ENCODE assay signal across 21 cellular contexts in genomic region chr6:170227996-170228550, GRCh38.
DNase-seq lines count a peak whose midpoint lies in the region; ATAC-seq and TF ChIP-seq lines count a peak whose summit lies in the region.
"Had no signal": no experiment of that assay in that cellular context is flagged by ENCODE, and none has a peak within 500 bp of the region (broad histone marks: within the 10 kb centered on the region; RNA-seq: fewer than 3 reads in every experiment).

No MANE protein-coding gene starts in this region.

- H3K4me1 ChIP-seq in mammary epithelial cell (ENCODE audit: insufficient read depth, low read length) = peaks cover 63% of the 10 kb centered on the region
- peaks cover 70% of the 10 kb centered on the region for H3K4me1 ChIP-seq in body of pancreas
- H3K4me1 ChIP-seq in neuronal stem cell (ENCODE audit: control insufficient read depth in 2 of 2, insufficient read depth in 1 of 2, low read depth in 1 of 2, low read length in 2 of 2) = peaks cover 36 to 41% of the 10 kb centered on the region in 2 donors
- H3K4me1 ChIP-seq in suprapubic skin = peaks cover 33% of the 10 kb centered on the region

- H3K27me3 ChIP-seq in mammary epithelial cell (ENCODE audit: insufficient read depth, low read length) (no peaks in the 10 kb centered on the region), body of pancreas (no peaks in the 10 kb centered on the region), neuronal stem cell (ENCODE audit: control insufficient read depth in 3 of 3, insufficient read depth in 3 of 3, low read depth in 1 of 3, low read length in 3 of 3) (peaks cover 0 to 8% (median 0%) of the 10 kb centered on the region in 3 experiments), suprapubic skin (peaks cover 25% of the 10 kb centered on the region)

- no peaks in the 10 kb centered on the region for H3K9me3 ChIP-seq in mammary epithelial cell (replicated peaks; ENCODE audit: insufficient read depth, low read length)
- no peaks in the 10 kb centered on the region for H3K9me3 ChIP-seq in body of pancreas
- no peaks in the 10 kb centered on the region for H3K9me3 ChIP-seq in neuronal stem cell (replicated peaks in 1 of 2; ENCODE audit: control insufficient read depth in 2 of 2, insufficient read depth in 1 of 2, low read depth in 1 of 2, low read length in 2 of 2)
- H3K9me3 ChIP-seq in suprapubic skin = no peaks in the 10 kb centered on the region

- peak overlapping the region; percentile 64 for H2BK120ac ChIP-seq in neuronal stem cell (ENCODE audit: low read depth, low read length)

- H2BK15ac ChIP-seq in neuronal stem cell (ENCODE audit: low read length) = peak overlapping the region; percentile 60

- H2AFZ ChIP-seq in mammary epithelial cell (ENCODE audit: low read depth, low read length) (peak overlapping the region; percentile 47), neuronal stem cell (ENCODE audit: low read length) (no peak overlapping the region)

- peak overlapping the region; percentile 25 for H3K14ac ChIP-seq in neuronal stem cell (ENCODE audit: low read length)

- TF ChIP-seq EP300 in suprapubic skin (IDR thresholded peaks at IDR 0.05) = no peak

- 91% methylated on average over 9 of the region's 17 CpGs for WGBS in mammary epithelial cell (ENCODE audit: low coverage, missing lambda C conversion rate)
- WGBS in body of pancreas, 2 donors = 41 to 48% methylated on average over 16 to 17 of the region's 17 CpGs
- no CpG with 5 or more reads among the region's 17 CpGs for WGBS in neuronal stem cell (ENCODE audit: extremely low coverage in 2 of 2, insufficient read length in 2 of 2, insufficient replicate concordance in 1 of 2), 2 donors
- 81% methylated on average over 17 of the region's 17 CpGs for WGBS in suprapubic skin

- H3K4me1 Mint-ChIP-seq in MCF 10A (ENCODE audit: insufficient read depth, unreplicated experiment) = peaks cover 47% of the 10 kb centered on the region
- H3K4me1 Mint-ChIP-seq in stimulated activated effector memory CD8-positive, alpha-beta T cell treated with anti-CD3 and anti-CD28 coated beads, Interleukin-12 subunit alpha, Interleukin-12 subunit beta, amount 100 ng/mL, for 72 hours = peaks cover 4% of the 10 kb centered on the region

- H4K91ac ChIP-seq in neuronal stem cell (ENCODE audit: low read depth, low read length, poor library complexity) = no peak overlapping the region

- H3K36me3 Mint-ChIP-seq in MCF 10A (ENCODE audit: insufficient read depth, unreplicated experiment) = no peaks in the 10 kb centered on the region
- no peaks in the 10 kb centered on the region for H3K36me3 Mint-ChIP-seq in stimulated activated effector memory CD8-positive, alpha-beta T cell treated with anti-CD3 and anti-CD28 coated beads, Interleukin-12 subunit alpha, Interleukin-12 subunit beta, amount 100 ng/mL, for 72 hours
- H3K36me3 Mint-ChIP-seq: CD8-positive, alpha-beta memory T cell; IgD-negative memory B cell had no signal

- peak overlapping the region; percentile 16 for H3K23ac ChIP-seq in neuronal stem cell (ENCODE audit: low read depth, low read length, poor library complexity)

- H3K36me3 ChIP-seq in mammary epithelial cell (ENCODE audit: insufficient read depth, low read length) = no peaks in the 10 kb centered on the region
- H3K36me3 ChIP-seq in body of pancreas (replicated peaks in 1 of 2; ENCODE audit: insufficient read depth in 1 of 2, low read depth in 2 of 2) = no peaks in the 10 kb centered on the region
- peaks cover 0 to 2% of the 10 kb centered on the region in 2 donors for H3K36me3 ChIP-seq in neuronal stem cell (replicated peaks in 1 of 2; ENCODE audit: control insufficient read depth in 2 of 2, insufficient read depth in 2 of 2, low read length in 2 of 2)
- H3K36me3 ChIP-seq in suprapubic skin = no peaks in the 10 kb centered on the region

- peak; percentile 34 for ATAC-seq in body of pancreas
- no peak for ATAC-seq in stimulated activated effector memory CD8-positive, alpha-beta T cell treated with anti-CD3 and anti-CD28 coated beads, Interleukin-12 subunit alpha, Interleukin-12 subunit beta, amount 100 ng/mL, for 72 hours
- ATAC-seq: HCT116 had no signal

- dilution Hi-C loops in mammary epithelial cell (cut with HindIII; ENCODE audit: low sequenced_read_pairs) = no loop called here

- no peaks in the 10 kb centered on the region for H3K27me3 Mint-ChIP-seq in MCF 10A (ENCODE audit: insufficient read depth, unreplicated experiment)

- intact Hi-C loops in mammary epithelial cell (cut with micrococcal nuclease) = loop anchor here (5.0 to 10.0 kb wide), 6 partner anchors 64 to 523 kb away; partner anchors contain the start of genes C6orf120, DLL1 and WDR27
- intact Hi-C loops in MCF 10A (cut with micrococcal nuclease) = no loop called here
- intact Hi-C loops in body of pancreas (cut with DNase I) = no loop called here

- peak overlapping the region; percentile 87 for H2BK12ac ChIP-seq in neuronal stem cell (ENCODE audit: low read length)

- H3K4me3 ChIP-seq in mammary epithelial cell (replicated peaks in 1 of 3; ENCODE audit: insufficient read depth in 1 of 3, low read depth in 2 of 3, low read length in 3 of 3) = no peak overlapping the region
- H3K4me3 ChIP-seq in body of pancreas = no peak overlapping the region
- H3K4me3 ChIP-seq in neuronal stem cell (ENCODE audit: low read length in 2 of 2) = no peak overlapping the region
- no peak overlapping the region for H3K4me3 ChIP-seq in suprapubic skin
- H3K4me3 ChIP-seq: SK-N-MC had no signal

- peak overlapping the region; percentile 5 for H4K8ac ChIP-seq in neuronal stem cell (ENCODE audit: low read depth, low read length)

- TF ChIP-seq POLR2A in body of pancreas (IDR thresholded peaks at IDR 0.05) (no peak), suprapubic skin (IDR thresholded peaks at IDR 0.05) (no peak)

- no peaks in the 10 kb centered on the region for H3K79me2 ChIP-seq in mammary epithelial cell (ENCODE audit: insufficient read depth, low read length)

- peak overlapping the region; percentile 84 for H3K18ac ChIP-seq in neuronal stem cell (ENCODE audit: low read length)

- CTCF ChIA-PET in mammary epithelial cell (lab: Charles Lee; ENCODE audit: low non-redundant PET) = no interaction called here
- CTCF ChIA-PET in MCF 10A (lab: Yijun Ruan, JAX) = interaction anchor here (0.7 to 0.8 kb wide), 2 partner anchors 66 to 105 kb away, joined by 3 read pairs; no protein-coding TSS in a partner anchor

- H3K9me3 Mint-ChIP-seq in MCF 10A (ENCODE audit: unreplicated experiment) = no peaks in the 10 kb centered on the region
- H3K9me3 Mint-ChIP-seq in stimulated activated effector memory CD8-positive, alpha-beta T cell treated with anti-CD3 and anti-CD28 coated beads, Interleukin-12 subunit alpha, Interleukin-12 subunit beta, amount 100 ng/mL, for 72 hours = no peaks in the 10 kb centered on the region
- H3K9me3 Mint-ChIP-seq: CD8-positive, alpha-beta memory T cell had no signal

- BruUV-seq in mammary epithelial cell (replicated peaks; lab: Mats Ljungman, UMichigan) = no TSS peak
- no TSS peak for BruUV-seq in MCF 10A (replicated peaks; lab: Mats Ljungman, UMichigan)

- H3K4me3 Mint-ChIP-seq in MCF 10A (ENCODE audit: unreplicated experiment) = no peak overlapping the region
- no peak overlapping the region for H3K4me3 Mint-ChIP-seq in stimulated activated effector memory CD8-positive, alpha-beta T cell treated with anti-CD3 and anti-CD28 coated beads, Interleukin-12 subunit alpha, Interleukin-12 subunit beta, amount 100 ng/mL, for 72 hours
- H3K4me3 Mint-ChIP-seq: CD8-positive, alpha-beta memory T cell; IgD-negative memory B cell had no signal

- DNase-seq in mammary epithelial cell = no peak
- no peak for DNase-seq in MCF 10A (ENCODE audit: unreplicated experiment)
- peak; percentile 65 to 90 (median 76) for DNase-seq in body of pancreas
- no peak for DNase-seq in neuronal stem cell (ENCODE audit: low spot score)
- DNase-seq in suprapubic skin (ENCODE audit: low spot score in 2 of 2) = peak; percentile 40 to 48
- DNase-seq in SKM-1 (lab: John Stamatoyannopoulos, UW; ENCODE audit: unreplicated experiment) = no peak
- DNase-seq in NCI-H446 (lab: John Stamatoyannopoulos, UW) = no peak
- no peak for DNase-seq in stimulated activated effector memory CD8-positive, alpha-beta T cell treated with anti-CD3 and anti-CD28 coated beads, Interleukin-12 subunit alpha, Interleukin-12 subunit beta, amount 100 ng/mL, for 72 hours (ENCODE audit: low spot score in 2 of 2)
- DNase-seq: AML-193, DMS153, GOT3, NCI-H1417, NCI-H187, NCI-H446 treated with DMSO at 0.1 percent for 48 hours, NCI-H526 treated with DMSO at 0.1 percent for 48 hours, SHP77 treated with DMSO at 0.1 percent for 48 hours had no signal

- peak overlapping the region; percentile 22 for H3K4me2 ChIP-seq in mammary epithelial cell (ENCODE audit: insufficient read depth, low read depth, low read length)
- no peak overlapping the region for H3K4me2 ChIP-seq in neuronal stem cell (ENCODE audit: insufficient read depth, low read length, poor library complexity, severe bottlenecking)

- TF ChIP-seq CTCF in mammary epithelial cell (conservative IDR thresholded peaks at IDR 0.05 in 1 of 2, IDR thresholded peaks at IDR 0.05 in 1 of 2; ENCODE audit: extremely low read depth in 1 of 2, insufficient read depth in 1 of 2, low read depth in 1 of 2, low read length in 2 of 2) (no peak), MCF 10A (IDR thresholded peaks at IDR 0.05; ENCODE audit: unreplicated experiment) (no peak), body of pancreas (IDR thresholded peaks at IDR 0.05) (no peak), suprapubic skin (IDR thresholded peaks at IDR 0.05) (no peak)

- in situ Hi-C loops in mammary epithelial cell (cut with MboI; ENCODE audit: low sequenced_read_pairs in 2 of 2) = no loop called here

- H3K9ac ChIP-seq in mammary epithelial cell (ENCODE audit: insufficient read depth, low read length) (no peak overlapping the region), neuronal stem cell (ENCODE audit: low read depth, low read length, poor library complexity) (no peak overlapping the region)

- H2BK5ac ChIP-seq in neuronal stem cell (ENCODE audit: low read length) = peak overlapping the region; percentile 8

- H2AK5ac ChIP-seq in neuronal stem cell (ENCODE audit: low read depth, low read length) = peak overlapping the region; percentile 38

- no peaks in the 10 kb centered on the region for H4K20me1 ChIP-seq in mammary epithelial cell (ENCODE audit: insufficient read depth, low read length)

- H3K79me1 ChIP-seq in neuronal stem cell (ENCODE audit: low read depth, low read length) = no peaks in the 10 kb centered on the region

- H3K27ac ChIP-seq in mammary epithelial cell (ENCODE audit: insufficient read depth, low read depth, low read length) (no peak overlapping the region), body of pancreas (peak overlapping the region; percentile 28 to 92 (median 80)), neuronal stem cell (replicated peaks; ENCODE audit: low read length) (no peak overlapping the region), suprapubic skin (no peak overlapping the region)
- H3K27ac ChIP-seq: 22Rv1, SK-N-MC had no signal

- no peak overlapping the region for H3K27ac Mint-ChIP-seq in MCF 10A (ENCODE audit: low read depth, unreplicated experiment)
- H3K27ac Mint-ChIP-seq in stimulated activated effector memory CD8-positive, alpha-beta T cell treated with anti-CD3 and anti-CD28 coated beads, Interleukin-12 subunit alpha, Interleukin-12 subunit beta, amount 100 ng/mL, for 72 hours = no peak overlapping the region
- H3K27ac Mint-ChIP-seq: IgD-negative memory B cell had no signal

- H3K4ac ChIP-seq in neuronal stem cell (ENCODE audit: low read length) = no peak overlapping the region

- POLR2A ChIA-PET in MCF 10A (lab: Yijun Ruan, JAX) = no interaction called here

Comparison
In these comparisons a context has a peak if more than half of its experiments do, and no peak if none do; other contexts are left out.
1. DNase-seq: peak in body of pancreas (4 of 4) and suprapubic skin (2 of 2); none in mammary epithelial cell (single experiment), MCF 10A (single experiment), neuronal stem cell (single experiment), SKM-1 (single experiment), NCI-H446 (0 of 2) and stimulated activated effector memory CD8-positive, alpha-beta T cell treated with anti-CD3 and anti-CD28 coated beads, Interleukin-12 subunit alpha, Interleukin-12 subunit beta, amount 100 ng/mL, for 72 hours (0 of 2).
2. H3K27ac ChIP-seq: peak in body of pancreas (4 of 4); none in mammary epithelial cell (single experiment), neuronal stem cell (single experiment) and suprapubic skin (single experiment).